In the genomic region with DNA sequence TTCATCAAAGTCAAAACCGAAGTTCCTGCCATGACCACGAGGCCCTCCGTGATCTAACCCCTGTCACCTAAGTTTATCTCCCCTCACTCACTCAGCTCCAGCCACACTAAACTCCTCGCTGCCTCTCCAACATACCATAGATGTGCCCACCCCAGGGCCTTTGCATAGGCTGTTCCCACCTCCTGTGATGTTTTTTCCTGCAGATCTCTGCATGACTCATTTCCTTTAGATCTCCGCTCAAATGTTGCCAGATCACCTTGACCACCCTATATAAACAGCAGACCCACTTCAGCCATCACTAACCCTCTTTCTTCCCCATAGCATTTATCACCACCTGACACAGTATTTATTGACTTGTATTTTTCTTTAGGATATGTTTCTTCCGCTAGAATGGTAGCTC, we compare ENCODE assay signal across 1 cellular context.
TF ChIP-seq lines count a peak whose summit lies in the region.

No MANE protein-coding gene starts in this region.

TF ChIP-seq in HCT116, 20 proteins besides CTCF, POLR2A, EP300 and RAD21:
- TF ChIP-seq SP1 (IDR thresholded peaks at IDR 0.05; ENCODE audit: low read depth) (no peak), ZNF274 (IDR thresholded peaks at IDR 0.05; ENCODE audit: low read depth, low read length) (no peak), FOSL1 (IDR thresholded peaks at IDR 0.05; ENCODE audit: low read depth) (no peak), EZH2 (IDR thresholded peaks at IDR 0.05) (no peak), CEBPB (IDR thresholded peaks at IDR 0.05; ENCODE audit: low read depth) (no peak), EGR1 (IDR thresholded peaks at IDR 0.05; ENCODE audit: low read depth) (no peak), ELF1 (IDR thresholded peaks at IDR 0.05; ENCODE audit: borderline replicate concordance, low read depth) (no peak)
- TF ChIP-seq, protein P1, sequence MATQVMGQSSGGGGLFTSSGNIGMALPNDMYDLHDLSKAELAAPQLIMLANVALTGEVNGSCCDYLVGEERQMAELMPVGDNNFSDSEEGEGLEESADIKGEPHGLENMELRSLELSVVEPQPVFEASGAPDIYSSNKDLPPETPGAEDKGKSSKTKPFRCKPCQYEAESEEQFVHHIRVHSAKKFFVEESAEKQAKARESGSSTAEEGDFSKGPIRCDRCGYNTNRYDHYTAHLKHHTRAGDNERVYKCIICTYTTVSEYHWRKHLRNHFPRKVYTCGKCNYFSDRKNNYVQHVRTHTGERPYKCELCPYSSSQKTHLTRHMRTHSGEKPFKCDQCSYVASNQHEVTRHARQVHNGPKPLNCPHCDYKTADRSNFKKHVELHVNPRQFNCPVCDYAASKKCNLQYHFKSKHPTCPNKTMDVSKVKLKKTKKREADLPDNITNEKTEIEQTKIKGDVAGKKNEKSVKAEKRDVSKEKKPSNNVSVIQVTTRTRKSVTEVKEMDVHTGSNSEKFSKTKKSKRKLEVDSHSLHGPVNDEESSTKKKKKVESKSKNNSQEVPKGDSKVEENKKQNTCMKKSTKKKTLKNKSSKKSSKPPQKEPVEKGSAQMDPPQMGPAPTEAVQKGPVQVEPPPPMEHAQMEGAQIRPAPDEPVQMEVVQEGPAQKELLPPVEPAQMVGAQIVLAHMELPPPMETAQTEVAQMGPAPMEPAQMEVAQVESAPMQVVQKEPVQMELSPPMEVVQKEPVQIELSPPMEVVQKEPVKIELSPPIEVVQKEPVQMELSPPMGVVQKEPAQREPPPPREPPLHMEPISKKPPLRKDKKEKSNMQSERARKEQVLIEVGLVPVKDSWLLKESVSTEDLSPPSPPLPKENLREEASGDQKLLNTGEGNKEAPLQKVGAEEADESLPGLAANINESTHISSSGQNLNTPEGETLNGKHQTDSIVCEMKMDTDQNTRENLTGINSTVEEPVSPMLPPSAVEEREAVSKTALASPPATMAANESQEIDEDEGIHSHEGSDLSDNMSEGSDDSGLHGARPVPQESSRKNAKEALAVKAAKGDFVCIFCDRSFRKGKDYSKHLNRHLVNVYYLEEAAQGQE (IDR thresholded peaks at IDR 0.05; ENCODE audit: low read depth), result no peak
